Comparison of ENCODE assay signal across 33 cellular contexts in the genomic region with DNA sequence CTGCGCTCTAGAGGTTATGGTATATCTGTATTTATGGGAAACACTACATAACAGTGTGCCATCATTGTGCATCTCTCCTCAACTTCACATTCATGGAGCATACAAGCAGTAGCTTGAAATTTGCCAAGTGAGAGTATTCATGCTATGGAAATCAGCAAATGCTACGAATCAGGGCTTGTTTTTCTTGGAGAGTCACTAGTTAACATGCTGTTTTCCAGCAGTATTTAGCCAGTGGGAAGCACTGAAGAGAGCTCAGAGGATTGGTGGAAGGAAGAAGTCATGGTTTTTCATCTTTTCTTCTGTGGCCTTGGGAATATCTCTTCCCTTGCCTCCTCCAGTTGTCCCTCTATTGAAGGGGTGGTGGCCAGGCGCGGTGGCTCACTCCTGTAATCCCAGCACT.
"Had no signal": no experiment of that assay in that cellular context is flagged by ENCODE, and none has a peak within 500 bp of the region (broad histone marks: within the 10 kb centered on the region; RNA-seq: fewer than 3 reads in every experiment).

No MANE protein-coding gene starts in this region.

- H3K27ac ChIP-seq: adrenal gland, cardiac muscle cell, VCaP had no signal

- DNase-seq: activated B cell treated with CpG ODN at 0.5 μM for 24 hours; activated CD4-positive, alpha-beta memory T cell treated with anti-CD3 and anti-CD28 coated beads for 36 hours; activated CD4-positive, alpha-beta T cell treated with anti-CD3 and anti-CD28 coated beads for 4 hours; activated CD4-positive, alpha-beta T cell treated with anti-CD3 and anti-CD28 coated beads, Interleukin-2, amount 10 ng/mL, durations not matched to agents 24 days and 14 days; activated CD4-positive, alpha-beta T cell treated with anti-CD3 and anti-CD28 coated beads, Interleukin-2, amount 50 U/mL, for 1 hour; activated CD4-positive, alpha-beta T cell treated with anti-CD3 and anti-CD28 coated beads, Interleukin-2, amount 50 U/mL, for 4 hours; activated CD4-positive, CD25-positive, alpha-beta regulatory T cell treated with anti-CD3 and anti-CD28 coated beads, Interleukin-2, amount 50 U/mL, for 72 hours; activated CD8-positive, alpha-beta memory T cell treated with anti-CD3 and anti-CD28 coated beads, Interleukin-2, amount 50 U/mL, for 4 hours; activated CD8-positive, alpha-beta T cell treated with anti-CD3 and anti-CD28 coated beads for 36 hours; activated effector memory CD4-positive, alpha-beta T cell treated with anti-CD3 and anti-CD28 coated beads, Interleukin-2, amount 50 U/mL, for 16 hours; activated gamma-delta T cell treated with Interleukin-2 at 50 U/mL for 16 hours; activated naive CD4-positive, alpha-beta T cell; activated naive CD4-positive, alpha-beta T cell treated with anti-CD3 and anti-CD28 coated beads for 36 hours; activated naive CD4-positive, alpha-beta T cell treated with anti-CD3 and anti-CD28 coated beads, Interleukin-2, amount 50 U/mL, for 16 hours; activated naive CD8-positive, alpha-beta T cell treated with anti-CD3 and anti-CD28 coated beads for 36 hours; activated T-cell treated with anti-CD3 and anti-CD28 coated beads for 4 hours; activated T-cell treated with anti-CD3 and anti-CD28 coated beads, Interleukin-2, amount 50 U/mL, for 1 hour; activated T-cell treated with anti-CD3 and anti-CD28 coated beads, Interleukin-2, amount 50 U/mL, for 4 hours; activated T-cell treated with anti-CD3 and anti-CD28 coated beads, Interleukin-2, amount 50 U/mL, for 72 hours; adrenal gland; amniotic stem cell; aorta; caudate nucleus; cerebellar nuclear complex; T-helper 17 cell had no signal

- ATAC-seq: activated CD8-positive, alpha-beta T cell treated with anti-CD3 and anti-CD28 coated beads for 36 hours; activated naive CD4-positive, alpha-beta T cell treated with anti-CD3 and anti-CD28 coated beads, Interleukin-2, amount 50 U/mL, for 72 hours; activated T-cell treated with anti-CD3 and anti-CD28 coated beads, Interleukin-2, amount 50 U/mL, for 4 hours; activated T-cell treated with anti-CD3 and anti-CD28 coated beads, Interleukin-2, amount 50 U/mL, for 72 hours; activated T-helper 17 cell treated with anti-CD3 and anti-CD28 coated beads, Interleukin-2, amount 50 U/mL, for 72 hours; T-helper 17 cell had no signal

- H3K4me3 ChIP-seq: adrenal gland, cardiac muscle cell had no signal

- H3K36me3 ChIP-seq: adrenal gland, cardiac muscle cell had no signal

- H3K9me3 ChIP-seq: adrenal gland had no signal

- H3K4me1 ChIP-seq: adrenal gland had no signal

- FAIRE-seq: astrocyte, bronchial epithelial cell, colon, TTC549 had no signal
